27 cellular contexts compared by ENCODE assay signal in genomic region chr7:85046512-85046911, GRCh38.
DNase-seq lines count a peak whose midpoint lies in the region; ATAC-seq, FAIRE-seq and TF ChIP-seq lines count a peak whose summit lies in the region.
"Had no signal": no experiment of that assay in that cellular context is flagged by ENCODE, and none has a peak within 500 bp of the region (broad histone marks: within the 10 kb centered on the region; RNA-seq: fewer than 3 reads in every experiment).

No MANE protein-coding gene starts in this region.

- peaks cover 8% of the 10 kb centered on the region; the same call in 2 of the 3 replicates for H3K4me1 Mint-ChIP-seq in GM23338
- peaks cover 57% of the 10 kb centered on the region for H3K4me1 Mint-ChIP-seq in mesothelial cell of epicardium
- H3K4me1 Mint-ChIP-seq in glutamatergic neuron (ENCODE audit: low read depth, unreplicated experiment): no peaks in the 10 kb centered on the region
- H3K4me1 Mint-ChIP-seq: CD14-positive monocyte; CD8-positive, alpha-beta memory T cell had no signal

- no peaks in the 10 kb centered on the region for H3K36me3 ChIP-seq in GM23338 (ENCODE audit: insufficient read depth)
- H3K36me3 ChIP-seq: BE2C; BLaER1 treated with 17β-estradiol and CSF1 and Interleukin-3, amounts not matched to agents 10 nM and 100 nM; HAP-1 had no signal

- no peak overlapping the region for H3K4me2 ChIP-seq in GM23338
- H3K4me2 ChIP-seq: A549; BLaER1 treated with 17β-estradiol and CSF1 and Interleukin-3, amounts not matched to agents 10 nM and 100 nM had no signal

- POLR2A ChIA-PET in HEK293T (lab: Yijun Ruan, JAX): no interaction called here

- no peak for FAIRE-seq in RCC 7860 (lab: Jason Lieb, UNC)
- FAIRE-seq: A549, D721Med, GM12878, GM19239, H54 had no signal

- TF ChIP-seq CTCF in GM23338 (conservative IDR thresholded peaks at IDR 0.05; ENCODE audit: low read depth in 2 of 2) (no peak), mesothelial cell of epicardium (IDR thresholded peaks at IDR 0.05; ENCODE audit: unreplicated experiment) (no peak), glutamatergic neuron (IDR thresholded peaks at IDR 0.05; ENCODE audit: partially characterized antibody, unreplicated experiment) (no peak)

- no peaks in the 10 kb centered on the region for H3F3A ChIP-seq in GM23338 (replicated peaks; ENCODE audit: low read depth)

- H3K79me2 ChIP-seq in GM23338 (replicated peaks; ENCODE audit: insufficient read depth): no peaks in the 10 kb centered on the region

- no peak overlapping the region for H3K4me3 Mint-ChIP-seq in GM23338
- no peak overlapping the region for H3K4me3 Mint-ChIP-seq in mesothelial cell of epicardium
- no peak overlapping the region for H3K4me3 Mint-ChIP-seq in glutamatergic neuron (ENCODE audit: unreplicated experiment)
- H3K4me3 Mint-ChIP-seq: CD14-positive monocyte; CD4-positive, alpha-beta T cell; CD8-positive, alpha-beta memory T cell had no signal

- H3K4me3 ChIP-seq in GM23338: no peak overlapping the region
- H3K4me3 ChIP-seq: A549; BLaER1 treated with 17β-estradiol and CSF1 and Interleukin-3, amounts not matched to agents 10 nM and 100 nM; GM12878; HAP-1 had no signal

- no peaks in the 10 kb centered on the region for H3K27me3 Mint-ChIP-seq in GM23338 (ENCODE audit: insufficient read depth, low read depth, poor library complexity)
- no peaks in the 10 kb centered on the region for H3K27me3 Mint-ChIP-seq in mesothelial cell of epicardium (ENCODE audit: low read depth)
- H3K27me3 Mint-ChIP-seq in glutamatergic neuron (ENCODE audit: unreplicated experiment): no peaks in the 10 kb centered on the region
- H3K27me3 Mint-ChIP-seq: CD4-positive, alpha-beta T cell; CD8-positive, alpha-beta memory T cell had no signal

- H3K36me3 Mint-ChIP-seq in GM23338 (ENCODE audit: low read depth) (no peaks in the 10 kb centered on the region), mesothelial cell of epicardium (peaks cover 18% of the 10 kb centered on the region), glutamatergic neuron (ENCODE audit: unreplicated experiment) (no peaks in the 10 kb centered on the region)
- H3K36me3 Mint-ChIP-seq: CD14-positive monocyte; CD8-positive, alpha-beta memory T cell had no signal

- peaks cover 10% of the 10 kb centered on the region for H3K4me1 ChIP-seq in GM23338 (ENCODE audit: insufficient read depth)
- H3K4me1 ChIP-seq: A549; BE2C; BLaER1 treated with 17β-estradiol and CSF1 and Interleukin-3, amounts not matched to agents 10 nM and 100 nM had no signal

- H3K9me2 ChIP-seq in GM23338 (ENCODE audit: insufficient read depth): no peaks in the 10 kb centered on the region

- DNase-seq in NCI-H748 (lab: John Stamatoyannopoulos, UW; ENCODE audit: unreplicated experiment) (peak; percentile 19), NCI-H748 treated with DMSO at 0.1 percent for 48 hours (lab: John Stamatoyannopoulos, UW) (no peak), GM23338 (ENCODE audit: low spot score) (no peak), HEK293T (ENCODE audit: extremely low spot score) (no peak), mesothelial cell of epicardium (ENCODE audit: low spot score in 2 of 2, unreplicated experiment in 2 of 2) (no peak), RCC 7860 (ENCODE audit: low spot score) (no peak), glutamatergic neuron (no peak)
- DNase-seq: 8988T; ACHN; AML-193; BE2C; CD4-positive, alpha-beta T cell; CD8-positive, alpha-beta memory T cell; DMS 273 treated with DMSO at 0.1 percent for 48 hours; DMS79; EL; GDM1; GOT3 had no signal

- CTCF ChIA-PET in HEK293T (lab: Yijun Ruan, JAX): no interaction called here

- H3K9me3 Mint-ChIP-seq in GM23338: no peaks in the 10 kb centered on the region
- no peaks in the 10 kb centered on the region for H3K9me3 Mint-ChIP-seq in mesothelial cell of epicardium
- H3K9me3 Mint-ChIP-seq in glutamatergic neuron (ENCODE audit: unreplicated experiment): no peaks in the 10 kb centered on the region
- H3K9me3 Mint-ChIP-seq: CD14-positive monocyte; CD4-positive, alpha-beta T cell had no signal

- ATAC-seq in GM23338: no peak
- ATAC-seq in GM21786 (IDR thresholded peaks at IDR 0.05; ENCODE audit: unreplicated experiment): no peak
- ATAC-seq: A549, GM12878 had no signal

- H3K27ac Mint-ChIP-seq in GM23338: peak overlapping the region; percentile 12; the same call in 1 of the 2 replicates
- peak overlapping the region; percentile 85 for H3K27ac Mint-ChIP-seq in mesothelial cell of epicardium
- no peak overlapping the region for H3K27ac Mint-ChIP-seq in glutamatergic neuron (ENCODE audit: unreplicated experiment)
- H3K27ac Mint-ChIP-seq: CD14-positive monocyte; CD4-positive, alpha-beta T cell; CD8-positive, alpha-beta memory T cell had no signal

- H3K27me3 ChIP-seq in GM23338 (ENCODE audit: insufficient read depth): no peaks in the 10 kb centered on the region
- H3K27me3 ChIP-seq: BE2C; BLaER1 treated with 17β-estradiol and CSF1 and Interleukin-3, amounts not matched to agents 10 nM and 100 nM had no signal

- H2AFZ ChIP-seq in GM23338: no peak overlapping the region

- H4K20me1 ChIP-seq in GM23338 (replicated peaks; ENCODE audit: insufficient read depth): no peaks in the 10 kb centered on the region
- H4K20me1 ChIP-seq: BLaER1 treated with 17β-estradiol and CSF1 and Interleukin-3, amounts not matched to agents 10 nM and 100 nM had no signal

- no peak overlapping the region for H3K27ac ChIP-seq in GM23338 (ENCODE audit: low read depth)
- H3K27ac ChIP-seq: A549; BLaER1 treated with 17β-estradiol and CSF1 and Interleukin-3, amounts not matched to agents 10 nM and 100 nM had no signal

TF ChIP-seq in GM23338, 12 proteins besides CTCF, POLR2A, EP300 and RAD21 (continues in another document):
- no peak for TF ChIP-seq JUNB (IDR thresholded peaks at IDR 0.05; ENCODE audit: unreplicated experiment)

TF ChIP-seq in HEK293T, 16 proteins besides CTCF, POLR2A, EP300 and RAD21:
- TF ChIP-seq NFRKB (IDR thresholded peaks at IDR 0.05): no peak
- peak; percentile 69; the same call in 1 of the 2 replicates for TF ChIP-seq PKNOX1 (IDR thresholded peaks at IDR 0.05)
